In the genomic region with DNA sequence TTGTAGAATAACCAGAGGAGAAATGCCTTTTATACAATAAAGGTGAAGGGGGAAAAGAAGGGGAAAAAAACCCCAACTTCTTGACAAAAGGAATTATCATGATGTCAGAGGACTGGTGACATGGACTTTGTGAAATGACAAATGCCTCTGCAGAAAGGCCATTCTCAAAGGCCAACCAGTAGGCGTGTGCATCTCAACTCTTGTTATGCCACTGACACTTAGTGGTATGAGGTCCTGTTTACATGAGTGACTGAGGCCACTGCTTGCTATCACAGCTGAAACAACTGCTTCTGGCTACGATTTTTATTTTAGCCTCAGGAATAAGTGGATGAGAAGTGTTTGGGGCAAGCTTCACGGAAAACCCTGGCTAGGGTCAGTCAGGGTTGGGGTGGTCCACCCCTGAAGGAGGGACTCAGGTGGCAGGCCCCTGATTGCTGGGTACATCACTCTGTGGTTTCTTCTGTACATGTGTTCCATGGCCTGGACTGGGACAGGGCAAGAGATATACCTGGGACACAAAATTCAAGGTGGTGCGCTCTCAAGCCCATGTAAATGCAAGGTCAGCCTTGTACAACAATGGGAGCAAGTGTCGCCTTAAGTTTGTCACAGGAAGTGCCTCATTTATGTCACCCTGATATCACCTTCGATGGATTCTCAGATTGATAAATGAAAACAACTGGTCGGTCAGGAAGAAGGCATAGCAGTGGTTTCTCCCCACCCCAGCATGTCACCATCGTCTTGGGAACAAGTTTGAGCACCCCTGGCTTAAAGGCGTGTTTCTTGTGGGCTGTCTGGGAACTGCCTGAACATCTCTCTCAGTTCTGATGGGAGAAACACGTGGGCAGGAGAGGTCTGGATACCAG, we compare ENCODE assay signal across 1 cellular context.
TF ChIP-seq lines count a peak whose summit lies in the region.

No MANE protein-coding gene starts in this region.

TF ChIP-seq in HepG2, 621 proteins besides CTCF, POLR2A, EP300 and RAD21:
- TF ChIP-seq ZBTB20 (CRISPR knock-in tag; IDR thresholded peaks at IDR 0.05; ENCODE audit: borderline replicate concordance, low read depth), result no peak
- TF ChIP-seq ZNF121 (CRISPR knock-in tag; IDR thresholded peaks at IDR 0.05), result no peak
- no peak for TF ChIP-seq ELF3 (CRISPR knock-in tag; IDR thresholded peaks at IDR 0.05)
- no peak for TF ChIP-seq ZNF12 (CRISPR knock-in tag; IDR thresholded peaks at IDR 0.05)
- TF ChIP-seq, protein P1, sequence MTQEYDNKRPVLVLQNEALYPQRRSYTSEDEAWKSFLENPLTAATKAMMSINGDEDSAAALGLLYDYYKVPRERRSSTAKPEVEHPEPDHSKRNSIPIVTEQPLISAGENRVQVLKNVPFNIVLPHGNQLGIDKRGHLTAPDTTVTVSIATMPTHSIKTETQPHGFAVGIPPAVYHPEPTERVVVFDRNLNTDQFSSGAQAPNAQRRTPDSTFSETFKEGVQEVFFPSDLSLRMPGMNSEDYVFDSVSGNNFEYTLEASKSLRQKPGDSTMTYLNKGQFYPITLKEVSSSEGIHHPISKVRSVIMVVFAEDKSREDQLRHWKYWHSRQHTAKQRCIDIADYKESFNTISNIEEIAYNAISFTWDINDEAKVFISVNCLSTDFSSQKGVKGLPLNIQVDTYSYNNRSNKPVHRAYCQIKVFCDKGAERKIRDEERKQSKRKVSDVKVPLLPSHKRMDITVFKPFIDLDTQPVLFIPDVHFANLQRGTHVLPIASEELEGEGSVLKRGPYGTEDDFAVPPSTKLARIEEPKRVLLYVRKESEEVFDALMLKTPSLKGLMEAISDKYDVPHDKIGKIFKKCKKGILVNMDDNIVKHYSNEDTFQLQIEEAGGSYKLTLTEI (CRISPR knock-in tag; conservative IDR thresholded peaks at IDR 0.05), result no peak
